1 cellular context compared by ENCODE assay signal in the genomic region with DNA sequence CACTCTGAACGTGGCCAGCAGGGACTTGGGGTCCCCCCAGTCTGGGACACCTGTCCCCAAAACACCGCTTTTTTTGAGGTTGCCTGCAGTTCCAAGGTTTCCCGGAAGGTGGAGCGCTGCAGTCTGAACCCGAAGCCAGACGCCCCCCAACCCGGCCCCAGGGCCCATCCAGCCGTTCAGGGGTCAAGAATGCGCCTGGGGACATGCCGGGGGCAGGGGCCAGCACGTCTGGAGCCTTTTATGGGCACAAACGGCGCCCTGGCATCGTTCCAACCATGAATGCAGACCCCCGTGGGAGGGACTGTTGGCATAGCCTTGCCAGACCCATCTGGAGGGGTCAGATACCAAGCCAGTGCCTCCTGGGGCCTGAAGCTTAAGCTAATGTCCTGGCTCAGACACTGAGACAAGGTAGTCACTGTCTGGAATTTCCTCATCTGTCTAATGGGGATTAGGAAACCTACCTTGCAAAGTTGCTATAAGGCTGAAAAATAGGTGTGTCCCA.
A peak's percentile ranks its signal among the peaks of the same experiment; 100 is the strongest.
TF ChIP-seq lines count a peak whose summit lies in the region.

No MANE protein-coding gene starts in this region.

TF ChIP-seq in GM12878, 131 proteins besides CTCF, POLR2A, EP300 and RAD21:
- TF ChIP-seq CBX3 (IDR thresholded peaks at IDR 0.05; ENCODE audit: borderline replicate concordance, low read depth) (no peak), DPF2 (IDR thresholded peaks at IDR 0.05) (0 out of 2 replicates have a peak, but pooled peaks have one; percentile 24), HDGF (IDR thresholded peaks at IDR 0.05) (no peak), PML (IDR thresholded peaks at IDR 0.05; ENCODE audit: low read length) (no peak), NR2F1 (conservative IDR thresholded peaks at IDR 0.05) (0 out of 2 replicates have a peak, but pooled peaks have one; percentile 22), CREB1 (IDR thresholded peaks at IDR 0.05; ENCODE audit: low read depth) (no peak), MYC (IDR thresholded peaks at IDR 0.05; ENCODE audit: insufficient read depth, insufficient read length, insufficient replicate concordance, low read length, severe bottlenecking) (no peak), SMC3 (IDR thresholded peaks at IDR 0.05; ENCODE audit: borderline replicate concordance, low read length) (peak; percentile 49), ZSCAN29 (IDR thresholded peaks at IDR 0.05) (0 out of 2 replicates have a peak, but pooled peaks have one; percentile 31)
